Comparison of ENCODE assay signal across 8 cellular contexts in genomic region chr20:49219091-49219923, GRCh38. TPM values are rescaled to one million over a fixed set of nuclear protein-coding genes. Genes with fewer than 3 reads are reported as not detected.
DNase-seq lines count a peak whose midpoint lies in the region; ATAC-seq and TF ChIP-seq lines count a peak whose summit lies in the region.

Gene DDX27, plus strand, starts transcription at chr20:49219416. Its CDS starts 33 bp downstream, at chr20:49219449.

- H3K27me3 ChIP-seq in RWPE2 (ENCODE audit: insufficient read depth, poor library complexity, severe bottlenecking) = no peaks in the 10 kb centered on the region

- peaks cover 4% of the 10 kb centered on the region for H3K4me1 ChIP-seq in RWPE2 (ENCODE audit: insufficient read depth, poor library complexity, severe bottlenecking)

- H3K27me3 Mint-ChIP-seq in activated T-helper 2 cell treated with anti-CD3 and anti-CD28 coated beads, Interferon-gamma antibody, Interleukin-2, Interleukin-4, amounts not matched to agents 10 μg/mL and 5 μg/mL and 100 μg/mL, durations not matched to agents 14 hours and 24 hours and 36 hours (ENCODE audit: low read depth) = no peaks in the 10 kb centered on the region
- H3K27me3 Mint-ChIP-seq in naive thymus-derived CD8-positive, alpha-beta T cell = no peaks in the 10 kb centered on the region

- no peaks in the 10 kb centered on the region for H3K9me3 Mint-ChIP-seq in activated T-helper 2 cell treated with anti-CD3 and anti-CD28 coated beads, Interferon-gamma antibody, Interleukin-2, Interleukin-4, amounts not matched to agents 10 μg/mL and 5 μg/mL and 100 μg/mL, durations not matched to agents 14 hours and 24 hours and 36 hours
- no peaks in the 10 kb centered on the region for H3K9me3 Mint-ChIP-seq in naive thymus-derived CD8-positive, alpha-beta T cell

- peak; percentile 80 for ATAC-seq in RWPE2 (ENCODE audit: low read depth)
- peak; percentile 88 for ATAC-seq in naive thymus-derived CD8-positive, alpha-beta T cell

- TF ChIP-seq CTCF in RWPE2 (IDR thresholded peaks at IDR 0.05; ENCODE audit: poor library complexity, severe bottlenecking) (no peak), fibroblast of mammary gland (conservative IDR thresholded peaks at IDR 0.05; ENCODE audit: control insufficient read depth, insufficient read depth, low read depth, low read length) (no peak)

- no peaks in the 10 kb centered on the region for H3K9me3 ChIP-seq in RWPE2 (ENCODE audit: severe bottlenecking)

- peaks cover 29% of the 10 kb centered on the region for H3K36me3 Mint-ChIP-seq in activated T-helper 2 cell treated with anti-CD3 and anti-CD28 coated beads, Interferon-gamma antibody, Interleukin-2, Interleukin-4, amounts not matched to agents 10 μg/mL and 5 μg/mL and 100 μg/mL, durations not matched to agents 14 hours and 24 hours and 36 hours (ENCODE audit: low read depth)
- H3K36me3 Mint-ChIP-seq in naive thymus-derived CD8-positive, alpha-beta T cell = peaks cover 4 to 35% (median 6%) of the 10 kb centered on the region in 3 donors

- DNase-seq in Daoy (ENCODE audit: low read depth) = peak; percentile 98
- DNase-seq in GOT3 (lab: John Stamatoyannopoulos, UW) = peak; percentile 95
- peak; percentile 98 for DNase-seq in LoVo (ENCODE audit: low spot score)
- DNase-seq in RWPE2 (ENCODE audit: low spot score) = peak; percentile 100
- peak; percentile 96 for DNase-seq in activated T-helper 2 cell treated with anti-CD3 and anti-CD28 coated beads, Interferon-gamma antibody, Interleukin-2, Interleukin-4, amounts not matched to agents 10 μg/mL and 5 μg/mL and 100 μg/mL, durations not matched to agents 14 hours and 24 hours and 36 hours (ENCODE audit: low spot score)
- DNase-seq in fibroblast of mammary gland (ENCODE audit: low read depth) = peak; percentile 99
- DNase-seq in naive thymus-derived CD8-positive, alpha-beta T cell = peak; percentile 85 to 98 (median 97)
- peak; percentile 92 to 98 (median 96) for DNase-seq in stimulated activated naive CD4-positive, alpha-beta T cell (lab: John Stamatoyannopoulos, UW)

- peak within 1 kb of the TSS; percentile 99 for H3K4me3 Mint-ChIP-seq in activated T-helper 2 cell treated with anti-CD3 and anti-CD28 coated beads, Interferon-gamma antibody, Interleukin-2, Interleukin-4, amounts not matched to agents 10 μg/mL and 5 μg/mL and 100 μg/mL, durations not matched to agents 14 hours and 24 hours and 36 hours (ENCODE audit: low read depth)
- H3K4me3 Mint-ChIP-seq in naive thymus-derived CD8-positive, alpha-beta T cell = peak within 1 kb of the TSS; percentile 87 to 99 (median 96)

- POLR2A ChIA-PET in naive thymus-derived CD8-positive, alpha-beta T cell (lab: Charles Lee) = interaction anchor here (0.7 to 2.4 kb wide), 7 partner anchors 10 to 163 kb away, joined by 3 to 19 read pairs (median 5); partner anchors contain the start of genes STAU1 and ZNFX1

- peaks cover 17% of the 10 kb centered on the region for H3K4me1 Mint-ChIP-seq in activated T-helper 2 cell treated with anti-CD3 and anti-CD28 coated beads, Interferon-gamma antibody, Interleukin-2, Interleukin-4, amounts not matched to agents 10 μg/mL and 5 μg/mL and 100 μg/mL, durations not matched to agents 14 hours and 24 hours and 36 hours (ENCODE audit: low read depth)
- H3K4me1 Mint-ChIP-seq in naive thymus-derived CD8-positive, alpha-beta T cell = peaks cover 7 to 37% (median 30%) of the 10 kb centered on the region in 4 donors

- peaks cover 41% of the 10 kb centered on the region for H3K36me3 ChIP-seq in RWPE2 (ENCODE audit: low read depth)

- intact Hi-C loops in activated T-helper 2 cell treated with anti-CD3 and anti-CD28 coated beads, Interferon-gamma antibody, Interleukin-2, Interleukin-4, amounts not matched to agents 10 μg/mL and 5 μg/mL and 100 μg/mL, durations not matched to agents 14 hours and 24 hours and 36 hours (cut with micrococcal nuclease) = loop anchor here (1.0 to 5.0 kb wide), 3 partner anchors 31 to 172 kb away; partner anchors contain the start of genes CSE1L and STAU1

- peak within 1 kb of the TSS; percentile 35 for H3K27ac ChIP-seq in RWPE2 (ENCODE audit: poor library complexity, severe bottlenecking)

- H3K27ac Mint-ChIP-seq in activated T-helper 2 cell treated with anti-CD3 and anti-CD28 coated beads, Interferon-gamma antibody, Interleukin-2, Interleukin-4, amounts not matched to agents 10 μg/mL and 5 μg/mL and 100 μg/mL, durations not matched to agents 14 hours and 24 hours and 36 hours = peak within 1 kb of the TSS; percentile 98
- H3K27ac Mint-ChIP-seq in naive thymus-derived CD8-positive, alpha-beta T cell = peak within 1 kb of the TSS; percentile 94 to 100 (median 98)

- H3K4me3 ChIP-seq in RWPE2 (ENCODE audit: severe bottlenecking) (peak within 1 kb of the TSS; percentile 80), fibroblast of mammary gland (ENCODE audit: control insufficient read depth, low read depth, low read length) (peak within 1 kb of the TSS; percentile 99)

RNA-seq across cellular contexts. Expression of gene DDX27, which starts in this region (rescaled TPM):
- total RNA-seq in Daoy (2014; rRNA removed; shearing (Covaris generic)) = 57.8 and 69.5 TPM in 2 replicates
- total RNA-seq in activated T-helper 2 cell treated with anti-CD3 and anti-CD28 coated beads, Interferon-gamma antibody, Interleukin-2, Interleukin-4, amounts not matched to agents 10 μg/mL and 5 μg/mL and 100 μg/mL, durations not matched to agents 14 hours and 24 hours and 36 hours = 51.4 and 54.0 TPM in 2 replicates
- total RNA-seq in naive thymus-derived CD8-positive, alpha-beta T cell = 10 to 100 TPM; 65.1 to 65.2 TPM
- polyA plus RNA-seq in naive thymus-derived CD8-positive, alpha-beta T cell = 10 to 100 TPM; 28.4 to 57.7 (median 37.9) TPM

Comparison
In these comparisons a context has a peak if more than half of its experiments do, and no peak if none do; other contexts are left out.
1. Peak in every context shown above with its lines: DNase-seq, ATAC-seq, H3K4me3 ChIP-seq and H3K27ac ChIP-seq.